Comparison of ENCODE assay signal across 1 cellular context in genomic region chr6:15148356-15149058, GRCh38.
TF ChIP-seq lines count a peak whose summit lies in the region.

No MANE protein-coding gene starts in this region.

TF ChIP-seq in HEK293, 187 proteins besides CTCF, POLR2A, EP300 and RAD21 (continued from another document):
- TF ChIP-seq ZNF518A (tag by site-specific recombination; conservative IDR thresholded peaks at IDR 0.05; ENCODE audit: low read depth) (peak; percentile 37; the same call in 1 of the 2 replicates), FEZF1 (tag by site-specific recombination; IDR thresholded peaks at IDR 0.05) (peak; percentile 42; the same call in 1 of the 2 replicates), PRDM1 (tag by site-specific recombination; IDR thresholded peaks at IDR 0.05) (peak; percentile 72), ZBTB20 (tag by site-specific recombination; IDR thresholded peaks at IDR 0.05) (peak; percentile 44; the same call in 1 of the 2 replicates), ZNF600 (tag by site-specific recombination; IDR thresholded peaks at IDR 0.05) (peak; percentile 94), ZBTB17 (tag by site-specific recombination; IDR thresholded peaks at IDR 0.05) (peak; percentile 61), KLF8 (tag by site-specific recombination; IDR thresholded peaks at IDR 0.05) (peak; percentile 63), ZNF394 (tag by site-specific recombination; IDR thresholded peaks at IDR 0.05; ENCODE audit: borderline replicate concordance) (peak; percentile 35; the same call in 1 of the 2 replicates), INSM2 (tag by site-specific recombination; IDR thresholded peaks at IDR 0.05) (0 out of 2 replicates have a peak, but pooled peaks have one; percentile 41), ZNF792 (tag by site-specific recombination; IDR thresholded peaks at IDR 0.05) (no peak), ATF2 (tag by site-specific recombination; IDR thresholded peaks at IDR 0.05; ENCODE audit: low read depth) (peak; percentile 90), ZFP69B (tag by site-specific recombination; IDR thresholded peaks at IDR 0.05) (peak; percentile 62; the same call in 1 of the 2 replicates), REST (tag by site-specific recombination; IDR thresholded peaks at IDR 0.05) (peak; percentile 27; the same call in 1 of the 2 replicates), REPIN1 (tag by site-specific recombination; IDR thresholded peaks at IDR 0.05; ENCODE audit: low read depth) (no peak), ZNF843 (tag by site-specific recombination; IDR thresholded peaks at IDR 0.05) (0 out of 2 replicates have a peak, but pooled peaks have one; percentile 44), KLF7 (tag by site-specific recombination; IDR thresholded peaks at IDR 0.05; ENCODE audit: borderline replicate concordance) (no peak), WT1 (tag by site-specific recombination; IDR thresholded peaks at IDR 0.05) (peak; percentile 61; the same call in 1 of the 2 replicates), ZNF324 (tag by site-specific recombination; IDR thresholded peaks at IDR 0.05) (0 out of 2 replicates have a peak, but pooled peaks have one; percentile 62), ZNF24 (tag by site-specific recombination; IDR thresholded peaks at IDR 0.05) (peak; percentile 65; the same call in 1 of the 2 replicates), ZEB2 (tag by site-specific recombination; IDR thresholded peaks at IDR 0.05) (peak; percentile 78), AEBP2 (tag by site-specific recombination; IDR thresholded peaks at IDR 0.05; ENCODE audit: borderline replicate concordance) (no peak), ZNF23 (tag by site-specific recombination; IDR thresholded peaks at IDR 0.05; ENCODE audit: borderline replicate concordance) (no peak), ZXDB (tag by site-specific recombination; IDR thresholded peaks at IDR 0.05) (peak; percentile 68), OSR2 (tag by site-specific recombination; IDR thresholded peaks at IDR 0.05) (peak; percentile 47), BCL6B (tag by site-specific recombination; IDR thresholded peaks at IDR 0.05) (no peak), ZSCAN30 (tag by site-specific recombination; IDR thresholded peaks at IDR 0.05) (peak; percentile 42; the same call in 1 of the 2 replicates), ZNF335 (tag by site-specific recombination; conservative IDR thresholded peaks at IDR 0.05) (peak; percentile 71), PATZ1 (tag by site-specific recombination; IDR thresholded peaks at IDR 0.05) (peak; percentile 39; the same call in 1 of the 2 replicates), GLIS2 (tag by site-specific recombination; IDR thresholded peaks at IDR 0.05) (peak; percentile 47), PRDM10 (tag by site-specific recombination; IDR thresholded peaks at IDR 0.05) (peak; percentile 92)
